ENCODE assay signal across 8 cellular contexts in genomic region chr13:50387124-50387581, GRCh38.
A peak's percentile ranks its signal among the peaks of the same experiment; 100 is the strongest.
DNase-seq lines count a peak whose midpoint lies in the region; ATAC-seq and TF ChIP-seq lines count a peak whose summit lies in the region.

No MANE protein-coding gene starts in this region.

- POLR2A ChIA-PET in CD8-positive, alpha-beta T cell (lab: Charles Lee) = no interaction called here

- no peak for TF ChIP-seq CTCF in CD8-positive, alpha-beta T cell (IDR thresholded peaks at IDR 0.05)
- peak in 4 of 5 experiments; percentile 16 to 28 (median 20) for TF ChIP-seq CTCF in tibial nerve (IDR thresholded peaks at IDR 0.05)

- H3K4me3 Mint-ChIP-seq in CD8-positive, alpha-beta T cell = no peak overlapping the region
- peak overlapping the region in 1 of 2 donors; percentile 38 for H3K4me3 Mint-ChIP-seq in effector memory CD8-positive, alpha-beta T cell

- TF ChIP-seq EP300 in tibial nerve (IDR thresholded peaks at IDR 0.05) = no peak

- no peaks in the 10 kb centered on the region for H3K27me3 ChIP-seq in CD8-positive, alpha-beta T cell (ENCODE audit: insufficient read depth, low read length)
- H3K27me3 ChIP-seq in tibial nerve = no peaks in the 10 kb centered on the region

- WGBS in mesodermal cell (ENCODE audit: insufficient coverage in 2 of 2), 2 experiments = 81% methylated on average over 3 of the region's 6 CpGs; no CpG with 5 or more reads in 1 of the 2 experiments
- WGBS in tibial nerve, 2 donors = 61 to 63% methylated on average over 6 of the region's 6 CpGs

- no peaks in the 10 kb centered on the region for H3K9me3 ChIP-seq in CD8-positive, alpha-beta T cell (ENCODE audit: low read length)
- no peaks in the 10 kb centered on the region for H3K9me3 ChIP-seq in mesodermal cell (ENCODE audit: control insufficient read depth, low read length)
- H3K9me3 ChIP-seq in tibial nerve = no peaks in the 10 kb centered on the region

- ATAC-seq in CD8-positive, alpha-beta T cell = peak; percentile 78
- peak; percentile 61 for ATAC-seq in SK-N-SH treated with all-trans-retinoic acid at 6 μM for 48 hours
- peak; percentile 76 for ATAC-seq in effector memory CD8-positive, alpha-beta T cell (replicated peaks)
- no peak for ATAC-seq in HG03432 (IDR thresholded peaks at IDR 0.05; ENCODE audit: unreplicated experiment)

- CTCF ChIA-PET in CD8-positive, alpha-beta T cell (lab: Charles Lee) = interaction anchor here (0.6 to 1.6 kb wide), 6 partner anchors 11 to 524 kb away, joined by 3 to 6 read pairs (median 4); no protein-coding TSS in a partner anchor

- H3K36me3 Mint-ChIP-seq in CD8-positive, alpha-beta T cell = no peaks in the 10 kb centered on the region
- H3K36me3 Mint-ChIP-seq in effector memory CD8-positive, alpha-beta T cell (ENCODE audit: insufficient read depth) = peaks cover 3% of the 10 kb centered on the region

- H3K27ac Mint-ChIP-seq in CD8-positive, alpha-beta T cell = no peak overlapping the region
- no peak overlapping the region for H3K27ac Mint-ChIP-seq in effector memory CD8-positive, alpha-beta T cell

- H3K4me1 ChIP-seq in CD8-positive, alpha-beta T cell (ENCODE audit: insufficient read depth, low read length) = no peaks in the 10 kb centered on the region
- H3K4me1 ChIP-seq in mesodermal cell (ENCODE audit: control insufficient read depth, insufficient read depth, low read length, poor library complexity, severe bottlenecking) = peaks cover 5% of the 10 kb centered on the region
- peaks cover 0 to 21% (median 0%) of the 10 kb centered on the region in 4 donors for H3K4me1 ChIP-seq in tibial nerve

- peaks cover 21% of the 10 kb centered on the region for H3K4me1 Mint-ChIP-seq in CD8-positive, alpha-beta T cell (ENCODE audit: low read depth)
- H3K4me1 Mint-ChIP-seq in effector memory CD8-positive, alpha-beta T cell (ENCODE audit: low read depth in 2 of 2) = peaks cover 19 to 28% of the 10 kb centered on the region in 2 donors

- H3K36me3 ChIP-seq in CD8-positive, alpha-beta T cell (ENCODE audit: insufficient read depth, low read length) = no peaks in the 10 kb centered on the region
- H3K36me3 ChIP-seq in mesodermal cell (ENCODE audit: control insufficient read depth, insufficient read depth, low read length) = no peaks in the 10 kb centered on the region
- no peaks in the 10 kb centered on the region for H3K36me3 ChIP-seq in tibial nerve

- DNase-seq in CD8-positive, alpha-beta T cell = peak in 5 of 7 experiments; percentile 12 to 52 (median 30)
- peak; percentile 86 for DNase-seq in LHCN-M2 (ENCODE audit: low read depth)
- DNase-seq in effector memory CD8-positive, alpha-beta T cell = peak; percentile 19 to 26 (median 25)
- peak; percentile 49 to 53 for DNase-seq in tibial nerve (ENCODE audit: low spot score in 2 of 2)
- no peak for DNase-seq in SIG-M5 (lab: John Stamatoyannopoulos, UW)

- TF ChIP-seq POLR2A in tibial nerve (IDR thresholded peaks at IDR 0.05) = no peak

- H3K27ac ChIP-seq in CD8-positive, alpha-beta T cell (ENCODE audit: low read depth, low read length) = no peak overlapping the region
- peak overlapping the region; percentile 89 for H3K27ac ChIP-seq in mesodermal cell (ENCODE audit: low read depth, low read length, severe bottlenecking)
- H3K27ac ChIP-seq in tibial nerve = peak overlapping the region; percentile 39 to 82 (median 63)

- H3K9me3 Mint-ChIP-seq in CD8-positive, alpha-beta T cell = peaks cover 3% of the 10 kb centered on the region
- no peaks in the 10 kb centered on the region for H3K9me3 Mint-ChIP-seq in effector memory CD8-positive, alpha-beta T cell

- H3K27me3 Mint-ChIP-seq in CD8-positive, alpha-beta T cell (ENCODE audit: low read depth) = no peaks in the 10 kb centered on the region
- H3K27me3 Mint-ChIP-seq in effector memory CD8-positive, alpha-beta T cell = no peaks in the 10 kb centered on the region

- no peak overlapping the region for H3K4me3 ChIP-seq in CD8-positive, alpha-beta T cell (ENCODE audit: low read depth, low read length)
- H3K4me3 ChIP-seq in mesodermal cell (ENCODE audit: extremely low read depth, insufficient read depth, low read length, poor library complexity, severe bottlenecking) = no peak overlapping the region
- H3K4me3 ChIP-seq in tibial nerve = peak overlapping the region in 1 of 4 donors; percentile 22

- intact Hi-C loops in CD8-positive, alpha-beta T cell (cut with DNase I, micrococcal nuclease) = loop anchor here (10.0 kb wide), 2 partner anchors 412 to 528 kb away; no protein-coding TSS in a partner anchor

TF ChIP-seq in SK-N-SH treated with all-trans-retinoic acid at 6 μM for 48 hours, 23 proteins besides CTCF, POLR2A, EP300 and RAD21 (continues in another document):
- TF ChIP-seq SNAI2 (CRISPR knock-in tag; IDR thresholded peaks at IDR 0.05) (no peak), POU6F1 (CRISPR knock-in tag; IDR thresholded peaks at IDR 0.05; ENCODE audit: borderline replicate concordance, low read depth) (no peak), ZC3H10 (CRISPR knock-in tag; IDR thresholded peaks at IDR 0.05) (no peak), CREB5 (CRISPR knock-in tag; IDR thresholded peaks at IDR 0.05; ENCODE audit: low read depth) (no peak), CSDC2 (CRISPR knock-in tag; IDR thresholded peaks at IDR 0.05) (no peak), PATZ1 (CRISPR knock-in tag; IDR thresholded peaks at IDR 0.05; ENCODE audit: borderline replicate concordance) (no peak), ESRRG (CRISPR knock-in tag; IDR thresholded peaks at IDR 0.05) (no peak), CSRNP3 (CRISPR knock-in tag; IDR thresholded peaks at IDR 0.05) (no peak), TOX (CRISPR knock-in tag; IDR thresholded peaks at IDR 0.05; ENCODE audit: borderline replicate concordance) (no peak), ZNF8 (CRISPR knock-in tag; IDR thresholded peaks at IDR 0.05) (no peak), GLIS3 (CRISPR knock-in tag; IDR thresholded peaks at IDR 0.05) (no peak), ZFP3 (CRISPR knock-in tag; IDR thresholded peaks at IDR 0.05) (no peak), PPARA (CRISPR knock-in tag; IDR thresholded peaks at IDR 0.05; ENCODE audit: borderline replicate concordance) (no peak), ZNF565 (CRISPR knock-in tag; conservative IDR thresholded peaks at IDR 0.05; ENCODE audit: low read depth) (no peak)
